9 cellular contexts compared by ENCODE assay signal in the genomic region with DNA sequence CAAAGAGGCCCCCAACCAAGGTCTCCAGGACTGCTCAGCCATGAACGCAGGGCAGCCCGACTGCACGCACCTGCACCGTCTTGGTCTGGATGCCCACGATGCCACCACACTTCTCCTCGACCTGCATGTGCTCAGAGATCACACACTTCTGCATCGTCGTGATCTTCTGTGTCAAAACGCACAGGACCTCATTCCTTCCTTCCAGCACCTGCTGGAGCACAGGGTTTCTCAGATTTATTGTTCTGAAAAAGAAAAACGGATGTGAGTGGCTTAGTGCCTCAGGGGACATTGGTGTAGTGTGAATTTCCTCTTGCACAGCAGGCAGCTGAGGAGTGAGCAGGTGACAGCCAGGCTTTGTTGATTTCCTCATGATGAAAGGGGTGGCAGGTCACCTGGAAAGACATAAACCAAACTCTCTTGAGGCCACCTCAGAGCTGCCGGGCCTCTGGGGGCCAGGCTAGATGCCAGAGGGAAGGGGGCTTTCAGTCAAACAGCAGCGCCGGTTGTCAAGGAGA. TPM values are rescaled to one million over a fixed set of nuclear protein-coding genes. Genes with fewer than 3 reads are reported as not detected.
DNase-seq lines count a peak whose midpoint lies in the region; ATAC-seq and TF ChIP-seq lines count a peak whose summit lies in the region.
"Had no signal": no experiment of that assay in that cellular context is flagged by ENCODE, and none has a peak within 500 bp of the region (broad histone marks: within the 10 kb centered on the region; RNA-seq: fewer than 3 reads in every experiment).

No MANE protein-coding gene starts in this region.

- peaks cover 10% of the 10 kb centered on the region for H3K36me3 ChIP-seq in mammary epithelial cell (ENCODE audit: insufficient read depth, low read length)

- intact Hi-C loops in mammary epithelial cell (cut with micrococcal nuclease) = no loop called here

- H3K4me3 Mint-ChIP-seq in stimulated activated naive CD8-positive, alpha-beta T cell treated with anti-CD3 and anti-CD28 coated beads, Interleukin-15, amount 100 ng/mL, for 72 hours = no peak overlapping the region
- H3K4me3 Mint-ChIP-seq: T-cell had no signal

- BruUV-seq in mammary epithelial cell (replicated peaks; lab: Mats Ljungman, UMichigan) = no TSS peak

- H3K9ac ChIP-seq in mammary epithelial cell (ENCODE audit: insufficient read depth, low read length) = no peak overlapping the region

- no peak for DNase-seq in stimulated activated naive CD8-positive, alpha-beta T cell treated with anti-CD3 and anti-CD28 coated beads, Interleukin-15, Interleukin-2, amounts not matched to agents 100 U/mL and 50 U/mL, for 24 hours
- no peak for DNase-seq in stimulated activated naive CD8-positive, alpha-beta T cell treated with anti-CD3 and anti-CD28 coated beads, Interleukin-15, amount 100 ng/mL, for 72 hours
- DNase-seq in NCI-H146 (lab: John Stamatoyannopoulos, UW) (peak; percentile 93), mammary epithelial cell (no peak), T-helper 1 cell (no peak), cerebellar nuclear complex (lab: John Stamatoyannopoulos, UW) (no peak), ureter (ENCODE audit: low spot score) (no peak)
- DNase-seq: T-cell had no signal

- H3K27ac ChIP-seq in mammary epithelial cell (ENCODE audit: insufficient read depth, low read depth, low read length) = no peak overlapping the region

- H3K4me2 ChIP-seq in mammary epithelial cell (ENCODE audit: insufficient read depth, low read depth, low read length) = no peak overlapping the region

- dilution Hi-C loops in mammary epithelial cell (cut with HindIII; ENCODE audit: low sequenced_read_pairs) = no loop called here

- 92% methylated on average over 11 of the region's 13 CpGs for WGBS in mammary epithelial cell (ENCODE audit: low coverage, missing lambda C conversion rate)

- H3K4me3 ChIP-seq in mammary epithelial cell (replicated peaks in 1 of 3; ENCODE audit: insufficient read depth in 1 of 3, low read depth in 2 of 3, low read length in 3 of 3) = no peak overlapping the region

- H3K4me1 ChIP-seq in mammary epithelial cell (ENCODE audit: insufficient read depth, low read length) = peaks cover 15% of the 10 kb centered on the region

- no peak overlapping the region for H2AFZ ChIP-seq in mammary epithelial cell (ENCODE audit: low read depth, low read length)

- H3K9me3 ChIP-seq in mammary epithelial cell (replicated peaks; ENCODE audit: insufficient read depth, low read length) = no peaks in the 10 kb centered on the region

- no peaks in the 10 kb centered on the region for H3K27me3 ChIP-seq in mammary epithelial cell (ENCODE audit: insufficient read depth, low read length)

- peaks cover 10% of the 10 kb centered on the region for H3K4me1 Mint-ChIP-seq in stimulated activated naive CD8-positive, alpha-beta T cell treated with anti-CD3 and anti-CD28 coated beads, Interleukin-15, amount 100 ng/mL, for 72 hours

- in situ Hi-C loops in mammary epithelial cell (cut with MboI; ENCODE audit: low sequenced_read_pairs in 2 of 2) = no loop called here

- H3K9me3 Mint-ChIP-seq in stimulated activated naive CD8-positive, alpha-beta T cell treated with anti-CD3 and anti-CD28 coated beads, Interleukin-15, amount 100 ng/mL, for 72 hours = no peaks in the 10 kb centered on the region
- H3K9me3 Mint-ChIP-seq: T-cell had no signal

- H3K27me3 Mint-ChIP-seq in stimulated activated naive CD8-positive, alpha-beta T cell treated with anti-CD3 and anti-CD28 coated beads, Interleukin-15, amount 100 ng/mL, for 72 hours = peaks cover 48% of the 10 kb centered on the region

- H3K27ac Mint-ChIP-seq in stimulated activated naive CD8-positive, alpha-beta T cell treated with anti-CD3 and anti-CD28 coated beads, Interleukin-15, amount 100 ng/mL, for 72 hours = no peak overlapping the region
- H3K27ac Mint-ChIP-seq: T-cell had no signal

- CTCF ChIA-PET in mammary epithelial cell (lab: Charles Lee; ENCODE audit: low non-redundant PET) = no interaction called here

- no peak for TF ChIP-seq CTCF in mammary epithelial cell (conservative IDR thresholded peaks at IDR 0.05 in 1 of 2, IDR thresholded peaks at IDR 0.05 in 1 of 2; ENCODE audit: extremely low read depth in 1 of 2, insufficient read depth in 1 of 2, low read depth in 1 of 2, low read length in 2 of 2)

- H3K79me2 ChIP-seq in mammary epithelial cell (ENCODE audit: insufficient read depth, low read length) = peaks cover 18% of the 10 kb centered on the region

- ATAC-seq in stimulated activated naive CD8-positive, alpha-beta T cell treated with anti-CD3 and anti-CD28 coated beads, Interleukin-15, Interleukin-2, amounts not matched to agents 100 U/mL and 50 U/mL, for 24 hours = peak; percentile 34
- no peak for ATAC-seq in stimulated activated naive CD8-positive, alpha-beta T cell treated with anti-CD3 and anti-CD28 coated beads, Interleukin-15, amount 100 ng/mL, for 72 hours
- ATAC-seq in HG02870 (IDR thresholded peaks at IDR 0.05; ENCODE audit: unreplicated experiment) = peak; percentile 49
- ATAC-seq: T-cell had no signal

- peaks cover 2% of the 10 kb centered on the region for H4K20me1 ChIP-seq in mammary epithelial cell (ENCODE audit: insufficient read depth, low read length)

RNA-seq across cellular contexts. Expression of a gene that starts 38.2 kb away (rescaled TPM):
- total RNA-seq in mammary epithelial cell = 10 to 100 TPM; 76.8 to 95.6 TPM
- polyA plus RNA-seq in mammary epithelial cell = 56.3 TPM
- polyA minus RNA-seq in mammary epithelial cell = 84.2 TPM
- 22.4 TPM for total RNA-seq in ureter
